ENCODE assay signal across 11 cellular contexts in genomic region chr16:8634991-8635736, GRCh38. TPM values are rescaled to one million over a fixed set of nuclear protein-coding genes. Genes with fewer than 3 reads are reported as not detected.
A peak's percentile ranks its signal among the peaks of the same experiment; 100 is the strongest.
DNase-seq lines count a peak whose midpoint lies in the region; ATAC-seq, FAIRE-seq and TF ChIP-seq lines count a peak whose summit lies in the region.
"Had no signal": no experiment of that assay in that cellular context is flagged by ENCODE, and none has a peak within 500 bp of the region (broad histone marks: within the 10 kb centered on the region; RNA-seq: fewer than 3 reads in every experiment).

No MANE protein-coding gene starts in this region.

- H3K4me1 ChIP-seq in BE2C (no peaks in the 10 kb centered on the region), K562 (replicated peaks in 1 of 2; ENCODE audit: control insufficient read depth in 2 of 2, insufficient read depth in 2 of 2, low read length in 2 of 2) (peaks cover 3% of the 10 kb centered on the region in 2 experiments; a peak in 4 of 5 replicates)
- H3K4me1 ChIP-seq: esophagus muscularis mucosa had no signal

- TF ChIP-seq EP300 in K562 (IDR thresholded peaks at IDR 0.05; ENCODE audit: low read length) = no peak

- TF ChIP-seq CTCF in BE2C (IDR thresholded peaks at IDR 0.05; ENCODE audit: low read depth, low read length) (peak; percentile 90), HFF-Myc (IDR thresholded peaks at IDR 0.05; ENCODE audit: low read depth, low read length, missing control alignments) (peak; percentile 50), K562 (IDR thresholded peaks at IDR 0.05 in 2 of 3, conservative IDR thresholded peaks at IDR 0.05 in 1 of 3; ENCODE audit: insufficient read depth in 2 of 3, low read depth in 1 of 3, low read length in 3 of 3) (peak; percentile 96 to 100 (median 100))

- no peak for TF ChIP-seq POLR2A in K562 (conservative IDR thresholded peaks at IDR 0.05)

- DNase-seq in BE2C = peak; percentile 61
- no peak for DNase-seq in HFF-Myc (ENCODE audit: extremely low read depth, low read depth)
- peak; percentile 59 to 69 (median 63) for DNase-seq in K562 (ENCODE audit: extremely low read depth in 1 of 4, low spot score in 3 of 4)
- peak in 1 of 2 donors; percentile 32 for DNase-seq in left colon
- no peak for DNase-seq in midbrain (lab: John Stamatoyannopoulos, UW)
- DNase-seq in NCI-H2107 (lab: John Stamatoyannopoulos, UW) = no peak
- DNase-seq: naive thymus-derived CD8-positive, alpha-beta T cell had no signal

- WGBS in K562 (ENCODE audit: insufficient coverage, low coverage, missing lambda C conversion rate) = 82% methylated on average over 18 of the region's 18 CpGs

- H3K36me3 ChIP-seq in BE2C = peaks cover 80% of the 10 kb centered on the region
- peaks cover 90% of the 10 kb centered on the region; the same call in 2 of the 3 replicates for H3K36me3 ChIP-seq in K562 (ENCODE audit: control insufficient read depth, insufficient read depth, low read length)

- no peak overlapping the region for H3K4me3 ChIP-seq in BE2C (ENCODE audit: low read depth, low read length)
- no peak overlapping the region for H3K4me3 ChIP-seq in HFF-Myc (replicated peaks; ENCODE audit: low read depth, low read length)
- H3K4me3 ChIP-seq in K562 = no peak overlapping the region
- H3K4me3 ChIP-seq: esophagus muscularis mucosa had no signal

- H3K9me3 ChIP-seq in BE2C (no peaks in the 10 kb centered on the region), K562 (replicated peaks; ENCODE audit: control insufficient read depth, insufficient read depth, low read depth, low read length) (no peaks in the 10 kb centered on the region)
- H3K9me3 ChIP-seq: esophagus muscularis mucosa had no signal

- CTCF ChIA-PET in K562 (lab: Yijun Ruan, JAX; ENCODE audit: low intra/inter-chr PET ratio) = interaction anchor here (2.3 to 2.6 kb wide), 2 partner anchors 62 to 68 kb away, joined by 27 to 28 read pairs; no protein-coding TSS in a partner anchor

- ATAC-seq in K562 = peak; percentile 96
- ATAC-seq in left colon = peak; percentile 69
- no peak for ATAC-seq in GM21381 (IDR thresholded peaks at IDR 0.05; ENCODE audit: unreplicated experiment)
- ATAC-seq in HG03039 (IDR thresholded peaks at IDR 0.05; ENCODE audit: unreplicated experiment) = no peak
- ATAC-seq: naive thymus-derived CD8-positive, alpha-beta T cell had no signal

- BruUV-seq in K562 (replicated peaks; lab: Mats Ljungman, UMichigan) = no TSS peak

- H2AFZ ChIP-seq in K562 (ENCODE audit: low read depth, low read length) = no peak overlapping the region

- H4K20me1 ChIP-seq in K562 (replicated peaks; ENCODE audit: control insufficient read depth, insufficient read depth, low read length) = 0 out of 2 replicates have a peak, but pooled peaks cover 3% of the 10 kb centered on the region

- in situ Hi-C loops in K562 (cut with MboI) = no loop called here

- H3K79me2 ChIP-seq in K562 (ENCODE audit: control insufficient read depth, insufficient read depth, low read length) = no peaks in the 10 kb centered on the region

- FAIRE-seq in K562 (lab: Jason Lieb, UNC) = peak; percentile 84

- peak; percentile 44 to 75 for TF ChIP-seq RAD21 in K562 (CRISPR knock-in tag; conservative IDR thresholded peaks at IDR 0.05 in 1 of 2, IDR thresholded peaks at IDR 0.05 in 1 of 2)

- H3K27ac ChIP-seq in K562 (ENCODE audit: extremely low read depth, low read depth, low read length) = no peak overlapping the region
- H3K27ac ChIP-seq: esophagus muscularis mucosa, RWPE1 had no signal

- POLR2A ChIA-PET in K562 (lab: Yijun Ruan, JAX) = interaction anchor here (0.7 to 0.8 kb wide), 2 partner anchors 21 to 140 kb away, joined by 3 read pairs; no protein-coding TSS in a partner anchor

- intact Hi-C loops in K562 (cut with micrococcal nuclease) = loop anchor here (1.0 kb wide), 1 partner anchor 62 kb away; no protein-coding TSS in a partner anchor
- intact Hi-C loops in left colon (cut with DNase I, micrococcal nuclease) = no loop called here

- H3K9me1 ChIP-seq in K562 (ENCODE audit: control insufficient read depth, insufficient read depth, low read length) = no peaks in the 10 kb centered on the region

- H3K4me2 ChIP-seq in K562 (ENCODE audit: insufficient read depth, low read length) = no peak overlapping the region

- H3K9ac ChIP-seq in K562 (ENCODE audit: insufficient read depth in 1 of 2, low read depth in 2 of 2, low read length in 2 of 2) = no peak overlapping the region

- H3K27me3 ChIP-seq in BE2C (no peaks in the 10 kb centered on the region), K562 (ENCODE audit: control insufficient read depth in 2 of 2, insufficient read depth in 2 of 2, low read length in 2 of 2) (no peaks in the 10 kb centered on the region)
- H3K27me3 ChIP-seq: esophagus muscularis mucosa had no signal

TF ChIP-seq in K562, 482 proteins besides CTCF, POLR2A, EP300 and RAD21 (continues in another document):
- no peak for TF ChIP-seq ZKSCAN3 (CRISPR knock-in tag; IDR thresholded peaks at IDR 0.05)

RNA-seq across cellular contexts. Expression of gene METTL22, which starts 13.7 kb away (rescaled TPM):
- polyA plus RNA-seq in BE2C (2012; ENCODE audit: insufficient read depth, insufficient read length, low read depth) = 41.3 TPM
- 203 and 313 TPM in 2 replicates for total RNA-seq in K562 (2011; cell fraction: chromatin; rRNA removed; ENCODE audit: low replicate concordance)
- total RNA-seq in K562 (2011; cell fraction: nucleolus; rRNA removed) = 169 and 173 TPM in 2 replicates
- total RNA-seq in K562 (2011; cell fraction: nucleoplasm; rRNA removed) = 165 and 179 TPM in 2 replicates
- 12.6 and 20.0 TPM in 2 replicates for total RNA-seq in K562 (2014; rRNA removed)
- 11.5 and 14.7 TPM in 2 replicates for total RNA-seq in K562 (2014; rRNA removed; fragmentation: Illumina TruSeq; extraction: Trizol)
- 16.5 and 18.5 TPM in 2 replicates for total RNA-seq in K562 (2015; rRNA removed; fragmentation: Illumina TruSeq; extraction: Trizol)
- total RNA-seq in K562 (2021) = 20.6 and 26.3 TPM in 2 replicates
- 33.2 and 45.8 TPM in 2 replicates for polyA plus RNA-seq in K562 (2011; rRNA removed)
- 36.0 and 51.2 TPM in 2 replicates for polyA plus RNA-seq in K562 (2011; cell fraction: cytosol; rRNA removed)
- polyA plus RNA-seq in K562 (2011; cell fraction: nucleus; rRNA removed) = 219 and 305 TPM in 2 replicates
- 14.2 and 22.5 TPM in 2 replicates for polyA plus RNA-seq in K562 (2012)
- polyA plus RNA-seq in K562 (2014; fragmentation: Illumina TruSeq; extraction: Trizol) = 21.2 and 22.6 TPM in 2 replicates
- 10 to 100 TPM in 1 of 2 experiments, 1 to 10 TPM in 1; 6.9 to 12.1 TPM for polyA plus RNA-seq in K562 (2014; fragmentation: Nextera tagmentation; extraction: Ambion mirVana)
- 26.0 and 28.8 TPM in 2 replicates for polyA plus RNA-seq in K562 (2014; rRNA removed)
- 49.2 and 53.8 TPM in 2 replicates for polyA minus RNA-seq in K562 (2011; rRNA and poly(A)+ RNA removed)
- 26.8 and 31.0 TPM in 2 replicates for polyA minus RNA-seq in K562 (2011; cell fraction: cytosol; rRNA and poly(A)+ RNA removed)
- 59.0 and 95.2 TPM in 2 replicates for polyA minus RNA-seq in K562 (2011; cell fraction: nucleus; rRNA and poly(A)+ RNA removed)
- 10 to 100 TPM; 25.4 to 35.7 TPM for total RNA-seq in left colon

RNA-seq across cellular contexts. Expression of gene ABAT, which starts 39.3 kb away (rescaled TPM):
- polyA plus RNA-seq in BE2C (2012; ENCODE audit: insufficient read depth, insufficient read length, low read depth) = 20.4 TPM
- 1.5 and 2.6 TPM in 2 replicates for total RNA-seq in K562 (2011; cell fraction: chromatin; rRNA removed; ENCODE audit: low replicate concordance)
- 0.92 and 1.2 TPM in 2 replicates for total RNA-seq in K562 (2011; cell fraction: nucleolus; rRNA removed)
- 1.0 and 2.2 TPM in 2 replicates for total RNA-seq in K562 (2011; cell fraction: nucleoplasm; rRNA removed)
- total RNA-seq in K562 (2014; rRNA removed) (0.05 TPM in 1 of 2 replicates, not detected in the other), K562 (2014; rRNA removed; fragmentation: Illumina TruSeq; extraction: Trizol) (0.06 and 0.11 TPM in 2 replicates), K562 (2015; rRNA removed; fragmentation: Illumina TruSeq; extraction: Trizol) (0.08 and 0.18 TPM in 2 replicates), K562 (2021) (0.31 and 0.49 TPM in 2 replicates), left colon (10 to 100 TPM in 1 of 2 donors, 1 to 10 TPM in 1; 9.2 to 24.2 TPM)
- polyA plus RNA-seq in K562 (2011; rRNA removed) (0.18 and 0.45 TPM in 2 replicates), K562 (2014; fragmentation: Illumina TruSeq; extraction: Trizol) (0.10 TPM in 1 of 2 replicates, not detected in the other), K562 (2014; fragmentation: Nextera tagmentation; extraction: Ambion mirVana) (under 1 TPM; 0.01 to 0.04 TPM), K562 (2014; rRNA removed) (0.07 and 0.20 TPM in 2 replicates)
- 0.21 and 0.27 TPM in 2 replicates for polyA plus RNA-seq in K562 (2011; cell fraction: cytosol; rRNA removed)
- 0.36 and 0.88 TPM in 2 replicates for polyA plus RNA-seq in K562 (2011; cell fraction: nucleus; rRNA removed)
- polyA plus RNA-seq in K562 (2012) = 0.13 and 0.47 TPM in 2 replicates
- polyA minus RNA-seq in K562 (2011; rRNA and poly(A)+ RNA removed) = 0.72 TPM in 1 of 2 replicates, not detected in the other
- not detected in 2 replicates for polyA minus RNA-seq in K562 (2011; cell fraction: cytosol; rRNA and poly(A)+ RNA removed)
- 0.13 and 0.67 TPM in 2 replicates for polyA minus RNA-seq in K562 (2011; cell fraction: nucleus; rRNA and poly(A)+ RNA removed)

RNA-seq across cellular contexts. Expression of gene TMEM114, which starts 44.9 kb away (rescaled TPM):
- polyA plus RNA-seq in BE2C (2012; ENCODE audit: insufficient read depth, insufficient read length, low read depth) = not detected
- total RNA-seq in K562 (2011; cell fraction: chromatin; rRNA removed; ENCODE audit: low replicate concordance) = not detected in 2 replicates
- not detected in 2 replicates for total RNA-seq in K562 (2011; cell fraction: nucleolus; rRNA removed)
- total RNA-seq in K562 (2011; cell fraction: nucleoplasm; rRNA removed) = not detected in 2 replicates
- total RNA-seq in K562 (2014; rRNA removed) (not detected in 2 replicates), K562 (2014; rRNA removed; fragmentation: Illumina TruSeq; extraction: Trizol) (not detected in 2 replicates), K562 (2015; rRNA removed; fragmentation: Illumina TruSeq; extraction: Trizol) (not detected in 2 replicates), K562 (2021) (not detected in 2 replicates), left colon (not detected)
- polyA plus RNA-seq in K562 (2011; rRNA removed) (not detected in 2 replicates), K562 (2014; fragmentation: Illumina TruSeq; extraction: Trizol) (not detected in 2 replicates), K562 (2014; fragmentation: Nextera tagmentation; extraction: Ambion mirVana) (not detected), K562 (2014; rRNA removed) (not detected in 2 replicates)
- not detected in 2 replicates for polyA plus RNA-seq in K562 (2011; cell fraction: cytosol; rRNA removed)
- not detected in 2 replicates for polyA plus RNA-seq in K562 (2011; cell fraction: nucleus; rRNA removed)
- polyA plus RNA-seq in K562 (2012) = not detected in 2 replicates
- polyA minus RNA-seq in K562 (2011; rRNA and poly(A)+ RNA removed) = not detected in 2 replicates
- not detected in 2 replicates for polyA minus RNA-seq in K562 (2011; cell fraction: cytosol; rRNA and poly(A)+ RNA removed)
- polyA minus RNA-seq in K562 (2011; cell fraction: nucleus; rRNA and poly(A)+ RNA removed) = not detected in 2 replicates
- total RNA-seq: esophagus muscularis mucosa; naive thymus-derived CD8-positive, alpha-beta T cell had no signal
- polyA plus RNA-seq: naive thymus-derived CD8-positive, alpha-beta T cell had no signal

Comparison
In these comparisons a context has a peak if more than half of its experiments do, and no peak if none do; other contexts are left out.
1. DNase-seq: peak in BE2C (single experiment) and K562 (4 of 4); none in HFF-Myc (single experiment), midbrain (single experiment) and NCI-H2107 (single experiment).
2. CTCF ChIP-seq: peak in every context shown above with its lines; median percentile 100 in K562; 90 in BE2C; 50 in HFF-Myc.
3. ATAC-seq: peak in K562 (single experiment) and left colon (single experiment); none in GM21381 (single experiment) and HG03039 (single experiment).